Comparison of ENCODE assay signal across 20 cellular contexts in genomic region chr22:44913198-44913983, GRCh38.
DNase-seq lines count a peak whose midpoint lies in the region; ATAC-seq, FAIRE-seq and TF ChIP-seq lines count a peak whose summit lies in the region.
"Had no signal": no experiment of that assay in that cellular context is flagged by ENCODE, and none has a peak within 500 bp of the region (broad histone marks: within the 10 kb centered on the region; RNA-seq: fewer than 3 reads in every experiment).

No MANE protein-coding gene starts in this region.

- POLR2A ChIA-PET in activated CD4-positive, alpha-beta memory T cell treated with anti-CD3 and anti-CD28 coated beads, Interleukin-2, amount 10 ng/mL, durations not matched to agents 7 days and 5 days (lab: Charles Lee) = no interaction called here

- peak overlapping the region; percentile 19 for H3K27ac Mint-ChIP-seq in neural crest cell (ENCODE audit: unreplicated experiment)
- no peak overlapping the region for H3K27ac Mint-ChIP-seq in activated CD4-positive, alpha-beta memory T cell treated with anti-CD3 and anti-CD28 coated beads, Interleukin-2, amount 10 ng/mL, durations not matched to agents 7 days and 5 days

- no peaks in the 10 kb centered on the region for H3K27me3 ChIP-seq in right cardiac atrium (ENCODE audit: control insufficient read depth, insufficient read depth)

- no peak overlapping the region for H3K27ac ChIP-seq in right cardiac atrium (ENCODE audit: low read length)
- H3K27ac ChIP-seq: C4-2B, GM23248 had no signal

- DNase-seq in cardiac septum (ENCODE audit: low spot score) (peak; percentile 49), right cardiac atrium (no peak), neural crest cell (ENCODE audit: low read depth, low spot score) (no peak), urothelium cell line (ENCODE audit: low spot score) (no peak), NCI-H2107 treated with DMSO at 0.1 percent for 48 hours (lab: John Stamatoyannopoulos, UW; ENCODE audit: unreplicated experiment) (no peak)
- no peak for DNase-seq in activated CD4-positive, alpha-beta memory T cell treated with anti-CD3 and anti-CD28 coated beads, Interleukin-2, amount 10 ng/mL, durations not matched to agents 7 days and 5 days
- DNase-seq: Caco-2, GM23248, MG63, NCI-H1092 treated with DMSO at 0.1 percent for 48 hours, NCI-H1694, NCI-H2107, NCI-H345, NCI-H748 treated with DMSO at 0.1 percent for 48 hours had no signal

- intact Hi-C loops in cardiac septum (cut with DNase I) = no loop called here
- intact Hi-C loops in right cardiac atrium (cut with DNase I) = no loop called here

- CTCF ChIA-PET in activated CD4-positive, alpha-beta memory T cell treated with anti-CD3 and anti-CD28 coated beads, Interleukin-2, amount 10 ng/mL, durations not matched to agents 7 days and 5 days (lab: Charles Lee) = no interaction called here

- H3K4me1 Mint-ChIP-seq in neural crest cell = no peaks in the 10 kb centered on the region
- H3K4me1 Mint-ChIP-seq in activated CD4-positive, alpha-beta memory T cell treated with anti-CD3 and anti-CD28 coated beads, Interleukin-2, amount 10 ng/mL, durations not matched to agents 7 days and 5 days = no peaks in the 10 kb centered on the region

- TF ChIP-seq CTCF in neural crest cell (conservative IDR thresholded peaks at IDR 0.05) = no peak

- H3K9me3 Mint-ChIP-seq in neural crest cell = peaks cover 7% of the 10 kb centered on the region
- peaks cover 4% of the 10 kb centered on the region for H3K9me3 Mint-ChIP-seq in activated CD4-positive, alpha-beta memory T cell treated with anti-CD3 and anti-CD28 coated beads, Interleukin-2, amount 10 ng/mL, durations not matched to agents 7 days and 5 days

- H3K4me3 Mint-ChIP-seq in neural crest cell = no peak overlapping the region
- no peak overlapping the region for H3K4me3 Mint-ChIP-seq in activated CD4-positive, alpha-beta memory T cell treated with anti-CD3 and anti-CD28 coated beads, Interleukin-2, amount 10 ng/mL, durations not matched to agents 7 days and 5 days

- no peaks in the 10 kb centered on the region for H3K27me3 Mint-ChIP-seq in neural crest cell (ENCODE audit: low read depth)
- H3K27me3 Mint-ChIP-seq in activated CD4-positive, alpha-beta memory T cell treated with anti-CD3 and anti-CD28 coated beads, Interleukin-2, amount 10 ng/mL, durations not matched to agents 7 days and 5 days = peaks cover 2% of the 10 kb centered on the region

- H3K9me3 ChIP-seq in right cardiac atrium (ENCODE audit: control insufficient read depth, low read length) = no peaks in the 10 kb centered on the region
- H3K9me3 ChIP-seq: Caco-2, MG63 had no signal

- FAIRE-seq in urothelium cell line (lab: Jason Lieb, UNC) = peak; percentile 37
- FAIRE-seq: A204.1, GM12891, GM19239 had no signal

- peaks cover 46% of the 10 kb centered on the region for H3K36me3 Mint-ChIP-seq in neural crest cell (ENCODE audit: low read depth)
- H3K36me3 Mint-ChIP-seq in activated CD4-positive, alpha-beta memory T cell treated with anti-CD3 and anti-CD28 coated beads, Interleukin-2, amount 10 ng/mL, durations not matched to agents 7 days and 5 days (ENCODE audit: low read depth) = no peaks in the 10 kb centered on the region

- H3K4me3 ChIP-seq in right cardiac atrium (ENCODE audit: low read length) = no peak overlapping the region
- H3K4me3 ChIP-seq: GM23248, MG63 had no signal

- 89% methylated on average over 24 of the region's 24 CpGs for WGBS in right cardiac atrium

- H3K4me1 ChIP-seq in right cardiac atrium (ENCODE audit: control insufficient read depth, insufficient read depth, low read length) = no peaks in the 10 kb centered on the region
- H3K4me1 ChIP-seq: Caco-2 had no signal

- ATAC-seq in right cardiac atrium (no peak), esophagus mucosa (peak; percentile 16), GM21515 (IDR thresholded peaks at IDR 0.05; ENCODE audit: unreplicated experiment) (no peak)
